10 cellular contexts compared by ENCODE assay signal in the genomic region with DNA sequence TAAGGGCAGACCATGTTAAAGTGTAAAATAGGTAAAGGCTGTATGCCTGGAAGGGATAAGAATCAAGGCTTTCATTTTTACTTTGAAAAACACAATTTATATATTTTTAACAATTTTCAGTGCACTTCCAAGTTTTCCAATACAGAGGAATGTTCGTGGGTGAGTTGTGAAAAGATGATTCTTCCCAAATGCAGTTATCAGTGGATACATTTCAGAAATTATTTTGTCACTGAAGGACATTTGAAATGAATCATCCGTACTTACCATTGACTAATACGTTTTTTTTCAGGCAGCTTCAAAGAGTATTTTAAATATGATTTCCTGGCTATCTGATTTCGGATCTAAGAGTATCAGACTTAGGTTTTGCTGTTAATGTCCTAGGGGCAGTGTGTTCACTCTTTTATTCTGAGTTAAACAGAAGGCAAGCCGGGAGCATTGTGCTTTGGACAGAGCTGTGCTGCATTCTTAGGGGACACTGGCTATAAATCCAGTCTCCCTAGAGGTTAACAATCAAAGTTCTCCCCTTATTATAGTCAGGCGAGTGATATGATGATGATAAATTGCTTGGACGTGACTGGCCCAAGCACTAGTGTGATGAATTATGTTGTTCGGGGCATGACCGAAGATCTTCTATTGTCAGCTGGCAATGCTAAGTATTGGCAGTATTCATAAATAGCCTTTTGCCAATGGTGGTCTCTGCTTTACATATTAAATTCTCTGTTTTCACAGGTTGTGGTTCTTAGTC. TPM values are rescaled to one million over a fixed set of nuclear protein-coding genes. Genes with fewer than 3 reads are reported as not detected.
DNase-seq lines count a peak whose midpoint lies in the region; ATAC-seq and TF ChIP-seq lines count a peak whose summit lies in the region.
"Had no signal": no experiment of that assay in that cellular context is flagged by ENCODE, and none has a peak within 500 bp of the region (broad histone marks: within the 10 kb centered on the region; RNA-seq: fewer than 3 reads in every experiment).

No MANE protein-coding gene starts in this region.

- no peaks in the 10 kb centered on the region for H3F3A ChIP-seq in DOHH2 (ENCODE audit: control insufficient read depth, insufficient read depth)

- H3K36me3 Mint-ChIP-seq in natural killer cell, result no peaks in the 10 kb centered on the region

- H3K27ac ChIP-seq in DOHH2 (ENCODE audit: low read depth, low read length), result no peak overlapping the region

- DNase-seq in NCI-H69 (lab: John Stamatoyannopoulos, UW), result peak; percentile 70
- peak; percentile 10 to 43 for DNase-seq in cardiac fibroblast (ENCODE audit: low read depth in 2 of 2)
- no peak for DNase-seq in natural killer cell
- no peak for DNase-seq in RPMI8226
- DNase-seq in cortex of kidney (lab: John Stamatoyannopoulos, UW), result no peak
- DNase-seq: activated CD4-positive, alpha-beta T cell treated with anti-CD3 and anti-CD28 coated beads, Interleukin-2, amount 50 U/mL, for 1 hour; OCI-M1 had no signal

- H3K79me2 ChIP-seq in DOHH2 (ENCODE audit: control insufficient read depth, low read length), result peaks cover 93% of the 10 kb centered on the region

- peak overlapping the region; percentile 54 to 60 for H3K27ac Mint-ChIP-seq in natural killer cell

- 0 out of 2 replicates have a peak, but pooled peaks cover 2% of the 10 kb centered on the region for H4K20me1 ChIP-seq in DOHH2 (ENCODE audit: control insufficient read depth, insufficient read depth, low read depth, low read length)

- no peaks in the 10 kb centered on the region for H3K9me2 ChIP-seq in DOHH2 (replicated peaks; ENCODE audit: control insufficient read depth, low read length)

- intact Hi-C loops in natural killer cell (cut with micrococcal nuclease), result no loop called here

- no peak for ATAC-seq in natural killer cell
- no peak for ATAC-seq in HG02884 (IDR thresholded peaks at IDR 0.05; ENCODE audit: unreplicated experiment)
- ATAC-seq in GM21381 (IDR thresholded peaks at IDR 0.05; ENCODE audit: unreplicated experiment), result no peak

- H3K9me3 Mint-ChIP-seq in natural killer cell, result no peaks in the 10 kb centered on the region

- no peaks in the 10 kb centered on the region for H3K9me3 ChIP-seq in DOHH2 (ENCODE audit: control insufficient read depth, insufficient read depth, low read length)

- H3K4me1 Mint-ChIP-seq in natural killer cell, result peaks cover 57 to 72% of the 10 kb centered on the region in 2 donors

- peak overlapping the region; percentile 41 for H3K4me2 ChIP-seq in DOHH2 (ENCODE audit: low read length)

- no peaks in the 10 kb centered on the region for H3K27me3 Mint-ChIP-seq in natural killer cell (ENCODE audit: low read depth in 2 of 2)

- H3K27me3 ChIP-seq in DOHH2 (ENCODE audit: control insufficient read depth, low read length), result no peaks in the 10 kb centered on the region

- TF ChIP-seq CTCF in DOHH2 (IDR thresholded peaks at IDR 0.05; ENCODE audit: low read depth, low read length, poor library complexity, severe bottlenecking), result no peak
- no peak for TF ChIP-seq CTCF in cardiac fibroblast (IDR thresholded peaks at IDR 0.05; ENCODE audit: low read depth, low read length)
- TF ChIP-seq CTCF in natural killer cell (IDR thresholded peaks at IDR 0.05), result no peak

- peaks cover 37% of the 10 kb centered on the region for H3K4me1 ChIP-seq in DOHH2 (ENCODE audit: control insufficient read depth, low read length)

- H3K4me3 ChIP-seq in DOHH2 (ENCODE audit: low read length), result no peak overlapping the region; the same call in 1 of the 2 replicates
- H3K4me3 ChIP-seq in cardiac fibroblast (replicated peaks in 1 of 2; ENCODE audit: low read depth in 2 of 2, low read length in 2 of 2), result no peak overlapping the region

- no peak overlapping the region for H3K4me3 Mint-ChIP-seq in natural killer cell

- peaks cover 67% of the 10 kb centered on the region for H3K36me3 ChIP-seq in DOHH2 (ENCODE audit: control insufficient read depth, low read length)

RNA-seq across cellular contexts. Expression of gene PTER, which starts 4.5 kb away (rescaled TPM):
- total RNA-seq in natural killer cell, result 10 to 100 TPM; 12.8 to 21.9 (median 21.5) TPM

Comparison
In these comparisons a context has a peak if more than half of its experiments do, and no peak if none do; other contexts are left out.
1. DNase-seq: peak in NCI-H69 (single experiment) and cardiac fibroblast (2 of 2); none in natural killer cell (single experiment), RPMI8226 (single experiment) and cortex of kidney (single experiment).